Comparison of ENCODE assay signal across 29 cellular contexts in genomic region chr12:8840938-8841633, GRCh38. TPM values are rescaled to one million over a fixed set of nuclear protein-coding genes. Genes with fewer than 3 reads are reported as not detected.
"Had no signal": no experiment of that assay in that cellular context is flagged by ENCODE, and none has a peak within 500 bp of the region (broad histone marks: within the 10 kb centered on the region; RNA-seq: fewer than 3 reads in every experiment).

No MANE protein-coding gene starts in this region.

- H3K36me3 ChIP-seq: SJSA1 had no signal

- H3K27me3 ChIP-seq: SJSA1 had no signal

- H3K4me3 Mint-ChIP-seq: IgD-negative memory B cell, T-cell had no signal

- H3K9ac ChIP-seq: SK-N-SH had no signal

- FAIRE-seq: HTR-8/SVneo, RCC 7860 had no signal

- H3K36me3 Mint-ChIP-seq: IgD-negative memory B cell, T-cell had no signal

- H3K27ac ChIP-seq: HL-60, SJSA1 had no signal

- H3K27ac Mint-ChIP-seq: T-cell had no signal

- H3K4me1 ChIP-seq: SJSA1 had no signal

- H3K9me3 ChIP-seq: SJSA1, SK-N-SH had no signal

- DNase-seq: KBM-7, MV-4-11, NCI-H1048, NCI-H1105, NCI-H1417 treated with DMSO at 0.1 percent for 48 hours, NCI-H146, NCI-H1694 treated with DMSO at 0.1 percent for 48 hours, NCI-H2029, NCI-H2081 treated with DMSO at 0.1 percent for 48 hours, NCI-H2171, NCI-H226, NCI-H446, NCI-H510A, NCI-H524 treated with DMSO at 0.1 percent for 48 hours, NCI-H69, NCI-H774, Right ventricle myocardium superior, RPMI8226, SIG-M5, SK-N-SH, SW 1271, T-cell had no signal

- H3K4me2 ChIP-seq: SK-N-SH had no signal

- H3K4me3 ChIP-seq: SJSA1 had no signal

- ATAC-seq: T-cell had no signal

- H3K9me3 Mint-ChIP-seq: T-cell had no signal

RNA-seq across cellular contexts. Expression of gene A2ML1, which starts 18.7 kb away (rescaled TPM):
- total RNA-seq: LHCN-M2, MCF 10A, Right ventricle myocardium superior, SJSA1, T-cell had no signal
- polyA plus RNA-seq: IgD-negative memory B cell, SK-N-SH had no signal
